ENCODE assay signal across 7 cellular contexts in the genomic region with DNA sequence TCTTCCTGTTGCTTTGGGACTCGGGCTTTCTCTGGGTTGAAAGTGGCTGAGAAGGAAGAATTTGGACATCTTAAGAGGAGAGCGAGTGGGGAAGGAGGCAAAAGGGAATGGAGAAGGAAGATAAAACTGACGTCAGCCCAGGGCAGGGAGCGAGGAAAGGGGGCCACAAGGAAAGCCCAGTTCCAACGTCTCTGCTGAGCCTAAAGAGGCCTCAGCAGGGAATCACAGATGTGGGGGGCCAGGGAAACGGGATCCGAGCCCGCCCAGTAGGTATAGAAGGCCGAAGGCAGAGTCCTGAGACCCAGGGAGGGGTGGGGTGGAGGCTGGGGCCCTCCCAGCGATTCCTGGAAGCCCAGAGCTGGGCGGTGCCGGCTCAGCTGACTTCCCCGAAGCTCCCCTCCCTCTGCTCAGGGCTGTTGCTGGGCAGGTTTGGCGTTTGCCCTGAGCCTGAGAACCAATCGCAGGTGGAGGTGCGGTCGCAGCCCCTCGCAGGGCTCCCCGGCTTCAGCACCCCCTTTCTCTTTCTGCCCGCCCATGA. TPM values are rescaled to one million over a fixed set of nuclear protein-coding genes. Genes with fewer than 3 reads are reported as not detected.
A peak's percentile ranks its signal among the peaks of the same experiment; 100 is the strongest.
DNase-seq lines count a peak whose midpoint lies in the region; ATAC-seq and TF ChIP-seq lines count a peak whose summit lies in the region.

No MANE protein-coding gene starts in this region.

- peaks cover 54% of the 10 kb centered on the region for H3K4me1 Mint-ChIP-seq in activated CD4-positive, alpha-beta T cell treated with anti-CD3 and anti-CD28 coated beads, Interleukin-2, amount 10 ng/mL, durations not matched to agents 24 days and 14 days

- no peaks in the 10 kb centered on the region for H3K9me3 ChIP-seq in colonic mucosa

- peak; percentile 39 for ATAC-seq in HG02885 (IDR thresholded peaks at IDR 0.05; ENCODE audit: poor library complexity, unreplicated experiment)

- H3K4me3 ChIP-seq in colonic mucosa = peak overlapping the region; percentile 42

- intact Hi-C loops in activated CD4-positive, alpha-beta T cell treated with anti-CD3 and anti-CD28 coated beads, Interleukin-2, amount 10 ng/mL, durations not matched to agents 24 days and 14 days (cut with micrococcal nuclease) = loop anchor here (1.0 to 10.0 kb wide), 14 partner anchors 49 to 595 kb away; partner anchors contain the start of genes ANP32E, ARNT, CDC42SE1 and CTSS
- intact Hi-C loops in colonic mucosa (cut with DNase I) = loop anchor here (2.0 to 10.0 kb wide), 2 partner anchors 59 to 363 kb away; partner anchors contain the start of gene SETDB1

- H3K4me1 ChIP-seq in colonic mucosa = peaks cover 39% of the 10 kb centered on the region

- peak overlapping the region; percentile 100 for H3K27ac Mint-ChIP-seq in activated CD4-positive, alpha-beta T cell treated with anti-CD3 and anti-CD28 coated beads, Interleukin-2, amount 10 ng/mL, durations not matched to agents 24 days and 14 days

- in situ Hi-C loops in GM13976 (cut with MboI; ENCODE audit: low sequenced_read_pairs, unreplicated experiment) = loop anchor here (10.0 kb wide), 1 partner anchor 53 kb away; no protein-coding TSS in a partner anchor

- peaks cover 7% of the 10 kb centered on the region for H3K36me3 Mint-ChIP-seq in activated CD4-positive, alpha-beta T cell treated with anti-CD3 and anti-CD28 coated beads, Interleukin-2, amount 10 ng/mL, durations not matched to agents 24 days and 14 days (ENCODE audit: low read depth)

- no peaks in the 10 kb centered on the region for H3K36me3 ChIP-seq in colonic mucosa

- H3K9me3 Mint-ChIP-seq in activated CD4-positive, alpha-beta T cell treated with anti-CD3 and anti-CD28 coated beads, Interleukin-2, amount 10 ng/mL, durations not matched to agents 24 days and 14 days = no peaks in the 10 kb centered on the region

- H3K27me3 ChIP-seq in colonic mucosa = no peaks in the 10 kb centered on the region

- H3K27me3 Mint-ChIP-seq in activated CD4-positive, alpha-beta T cell treated with anti-CD3 and anti-CD28 coated beads, Interleukin-2, amount 10 ng/mL, durations not matched to agents 24 days and 14 days = no peaks in the 10 kb centered on the region

- TF ChIP-seq CTCF in GM13976 (IDR thresholded peaks at IDR 0.05; ENCODE audit: borderline replicate concordance, control extremely low read depth, extremely low read depth, insufficient read depth, missing control alignments) (no peak), colonic mucosa (IDR thresholded peaks at IDR 0.05) (no peak)

- peak overlapping the region; percentile 95 for H3K4me3 Mint-ChIP-seq in activated CD4-positive, alpha-beta T cell treated with anti-CD3 and anti-CD28 coated beads, Interleukin-2, amount 10 ng/mL, durations not matched to agents 24 days and 14 days

- H3K27ac ChIP-seq in colonic mucosa = peak overlapping the region; percentile 98

- peak overlapping the region; percentile 93 to 98 for H3K9ac ChIP-seq in colonic mucosa (ENCODE audit: low read depth in 2 of 2, low read length in 2 of 2)

- DNase-seq in GM13976 (ENCODE audit: low spot score) (peak; percentile 84), NCI-H345 treated with DMSO at 0.1 percent for 48 hours (lab: John Stamatoyannopoulos, UW; ENCODE audit: unreplicated experiment) (peak; percentile 69), colonic mucosa (peak; percentile 96), left kidney (ENCODE audit: low read depth, low spot score) (peak; percentile 97)
- DNase-seq in activated CD4-positive, alpha-beta T cell treated with anti-CD3 and anti-CD28 coated beads, Interleukin-2, amount 10 ng/mL, durations not matched to agents 24 days and 14 days = peak; percentile 98
- DNase-seq in stimulated activated CD4-positive, alpha-beta T cell treated with anti-CD3 and anti-CD28 coated beads, Interleukin-1b, Interleukin-23, amount 100 ng/mL, for 48 hours = peak; percentile 93

RNA-seq across cellular contexts. Expression of gene ADAMTSL4, which starts 12.7 kb away (rescaled TPM):
- 1.3 and 1.8 TPM in 2 replicates for total RNA-seq in activated CD4-positive, alpha-beta T cell treated with anti-CD3 and anti-CD28 coated beads, Interleukin-2, amount 10 ng/mL, durations not matched to agents 24 days and 14 days
- 1 to 10 TPM; 4.9 to 6.3 TPM for total RNA-seq in colonic mucosa

RNA-seq across cellular contexts. Expression of gene MCL1, which starts 17.5 kb away (rescaled TPM):
- total RNA-seq in activated CD4-positive, alpha-beta T cell treated with anti-CD3 and anti-CD28 coated beads, Interleukin-2, amount 10 ng/mL, durations not matched to agents 24 days and 14 days = 278 and 280 TPM in 2 replicates
- 100 to 1,000 TPM; 151 to 285 TPM for total RNA-seq in colonic mucosa

RNA-seq across cellular contexts. Expression of gene FALEC, which starts 46.3 kb away (rescaled TPM):
- total RNA-seq in activated CD4-positive, alpha-beta T cell treated with anti-CD3 and anti-CD28 coated beads, Interleukin-2, amount 10 ng/mL, durations not matched to agents 24 days and 14 days = not detected in 2 replicates
- total RNA-seq in colonic mucosa = not detected

RNA-seq across cellular contexts. Expression of gene ECM1, which starts 54.0 kb away (rescaled TPM):
- 1.5 and 2.4 TPM in 2 replicates for total RNA-seq in activated CD4-positive, alpha-beta T cell treated with anti-CD3 and anti-CD28 coated beads, Interleukin-2, amount 10 ng/mL, durations not matched to agents 24 days and 14 days
- 10 to 100 TPM in 1 of 2 donors, 1 to 10 TPM in 1; 6.3 to 10.5 TPM for total RNA-seq in colonic mucosa

Comparison
In these comparisons a context has a peak if more than half of its experiments do, and no peak if none do; other contexts are left out.
1. Peak in every context shown above with its lines: DNase-seq, ATAC-seq, H3K4me3 ChIP-seq and H3K27ac ChIP-seq.